Comparison of ENCODE assay signal across 8 cellular contexts in the genomic region with DNA sequence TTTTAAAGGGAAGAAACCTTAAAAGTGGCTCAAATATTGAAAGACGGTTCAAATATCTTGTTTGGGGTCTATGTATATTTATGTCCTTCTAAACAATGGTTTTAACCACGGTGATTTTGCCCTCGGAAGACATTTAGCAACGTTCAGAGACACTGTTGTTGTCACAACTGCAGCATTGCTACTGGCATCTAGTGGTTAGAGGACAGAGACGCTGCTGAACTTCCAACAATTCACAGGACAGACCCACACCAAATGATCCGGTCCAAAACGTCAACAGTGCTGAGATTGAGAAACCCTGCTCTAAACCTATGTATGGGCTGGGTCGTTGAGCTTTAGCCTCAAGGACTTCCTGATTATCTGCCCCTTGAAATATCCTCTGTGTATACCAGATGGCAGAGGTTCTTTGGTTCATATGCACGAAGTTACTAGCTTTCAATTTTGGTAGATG. TPM values are rescaled to one million over a fixed set of nuclear protein-coding genes. Genes with fewer than 3 reads are reported as not detected.
DNase-seq lines count a peak whose midpoint lies in the region; ATAC-seq and TF ChIP-seq lines count a peak whose summit lies in the region.

No MANE protein-coding gene starts in this region.

- no peaks in the 10 kb centered on the region for H3K27me3 ChIP-seq in Loucy (ENCODE audit: insufficient read depth, low read length, poor library complexity, severe bottlenecking)
- no peaks in the 10 kb centered on the region for H3K27me3 ChIP-seq in psoas muscle (ENCODE audit: insufficient read depth in 3 of 3, low read length in 2 of 3)

- no peaks in the 10 kb centered on the region for H3F3A ChIP-seq in Loucy (ENCODE audit: low read depth)

- peak; percentile 64 for TF ChIP-seq CTCF in Loucy (conservative IDR thresholded peaks at IDR 0.05; ENCODE audit: low read length)
- no peak for TF ChIP-seq CTCF in glutamatergic neuron (IDR thresholded peaks at IDR 0.05; ENCODE audit: partially characterized antibody, unreplicated experiment)
- no peak for TF ChIP-seq CTCF in psoas muscle (IDR thresholded peaks at IDR 0.05)

- intact Hi-C loops in activated T-helper 2 cell treated with anti-CD3 and anti-CD28 coated beads, Interferon-gamma antibody, Interleukin-2, Interleukin-4, amounts not matched to agents 10 μg/mL and 5 μg/mL and 100 μg/mL, durations not matched to agents 14 hours and 24 hours and 36 hours (cut with micrococcal nuclease): loop anchor here (1.0 to 5.0 kb wide), 3 partner anchors 28 to 101 kb away; no protein-coding TSS in a partner anchor
- intact Hi-C loops in psoas muscle (cut with DNase I): no loop called here

- peak overlapping the region; percentile 93 for H3K4me3 Mint-ChIP-seq in activated T-helper 2 cell treated with anti-CD3 and anti-CD28 coated beads, Interferon-gamma antibody, Interleukin-2, Interleukin-4, amounts not matched to agents 10 μg/mL and 5 μg/mL and 100 μg/mL, durations not matched to agents 14 hours and 24 hours and 36 hours (ENCODE audit: low read depth)
- peak overlapping the region; percentile 97 for H3K4me3 Mint-ChIP-seq in glutamatergic neuron (ENCODE audit: unreplicated experiment)

- 0 out of 2 replicates have a peak, but pooled peaks cover 4% of the 10 kb centered on the region for H3K36me3 ChIP-seq in Loucy (ENCODE audit: insufficient read depth, low read length)
- peaks cover 11 to 34% of the 10 kb centered on the region in 2 donors for H3K36me3 ChIP-seq in psoas muscle (ENCODE audit: insufficient read depth in 1 of 2, low read depth in 1 of 2)

- H2AFZ ChIP-seq in Loucy (ENCODE audit: low read length): peak overlapping the region; percentile 45; the same call in 1 of the 2 replicates

- ATAC-seq in psoas muscle (no peak), GM19035 (IDR thresholded peaks at IDR 0.05; ENCODE audit: unreplicated experiment) (no peak)

- no peaks in the 10 kb centered on the region for H3K9me2 ChIP-seq in Loucy (replicated peaks; ENCODE audit: low read depth, low read length)

- H3K4me2 ChIP-seq in Loucy (ENCODE audit: low read depth, low read length, poor library complexity, severe bottlenecking): peak overlapping the region; percentile 84

- H3K4me1 Mint-ChIP-seq in activated T-helper 2 cell treated with anti-CD3 and anti-CD28 coated beads, Interferon-gamma antibody, Interleukin-2, Interleukin-4, amounts not matched to agents 10 μg/mL and 5 μg/mL and 100 μg/mL, durations not matched to agents 14 hours and 24 hours and 36 hours (ENCODE audit: low read depth): peaks cover 21% of the 10 kb centered on the region
- peaks cover 18% of the 10 kb centered on the region for H3K4me1 Mint-ChIP-seq in glutamatergic neuron (ENCODE audit: low read depth, unreplicated experiment)

- WGBS in psoas muscle, 3 donors: 2 to 6% (median 3%) methylated on average over 9 of the region's 9 CpGs

- H3K27me3 Mint-ChIP-seq in activated T-helper 2 cell treated with anti-CD3 and anti-CD28 coated beads, Interferon-gamma antibody, Interleukin-2, Interleukin-4, amounts not matched to agents 10 μg/mL and 5 μg/mL and 100 μg/mL, durations not matched to agents 14 hours and 24 hours and 36 hours (ENCODE audit: low read depth): no peaks in the 10 kb centered on the region
- peaks cover 5% of the 10 kb centered on the region for H3K27me3 Mint-ChIP-seq in glutamatergic neuron (ENCODE audit: unreplicated experiment)

- H3K4me3 ChIP-seq in Loucy (ENCODE audit: low read length, poor library complexity, severe bottlenecking): peak overlapping the region; percentile 75
- peak overlapping the region; percentile 97 for H3K4me3 ChIP-seq in psoas muscle

- H3K79me2 ChIP-seq in Loucy (ENCODE audit: insufficient read depth, low read length): peaks cover 6% of the 10 kb centered on the region; the same call in 1 of the 2 replicates

- H3K9ac ChIP-seq in Loucy (ENCODE audit: low read depth, low read length, poor library complexity, severe bottlenecking): peak overlapping the region; percentile 75

- H3K9me3 Mint-ChIP-seq in activated T-helper 2 cell treated with anti-CD3 and anti-CD28 coated beads, Interferon-gamma antibody, Interleukin-2, Interleukin-4, amounts not matched to agents 10 μg/mL and 5 μg/mL and 100 μg/mL, durations not matched to agents 14 hours and 24 hours and 36 hours: no peaks in the 10 kb centered on the region
- H3K9me3 Mint-ChIP-seq in glutamatergic neuron (ENCODE audit: unreplicated experiment): peaks cover 7% of the 10 kb centered on the region

- no peaks in the 10 kb centered on the region for H4K20me1 ChIP-seq in Loucy (ENCODE audit: insufficient read depth, low read length, poor library complexity, severe bottlenecking)

- H3K9me3 ChIP-seq in Loucy (ENCODE audit: insufficient read depth, low read depth, low read length) (no peaks in the 10 kb centered on the region), psoas muscle (no peaks in the 10 kb centered on the region)

- peak; percentile 14 for DNase-seq in stimulated activated CD4-positive, alpha-beta T cell treated with anti-CD3 and anti-CD28 coated beads, Interleukin-15, amount 100 ng/mL, for 24 hours
- no peak for DNase-seq in stimulated activated CD4-positive, alpha-beta T cell treated with anti-CD3 and anti-CD28 coated beads, Interleukin-1b, Interleukin-23, amount 100 ng/mL, for 48 hours
- no peak for DNase-seq in activated T-helper 2 cell treated with anti-CD3 and anti-CD28 coated beads, Interferon-gamma antibody, Interleukin-2, Interleukin-4, amounts not matched to agents 10 μg/mL and 5 μg/mL and 100 μg/mL, durations not matched to agents 14 hours and 24 hours and 36 hours (ENCODE audit: low spot score)
- no peak for DNase-seq in glutamatergic neuron
- no peak for DNase-seq in psoas muscle
- no peak for DNase-seq in SK-N-DZ (ENCODE audit: low spot score)

- no peak overlapping the region for H3K27ac ChIP-seq in psoas muscle

- H3K4me1 ChIP-seq in Loucy (ENCODE audit: insufficient read depth, low read length, poor library complexity, severe bottlenecking) (peaks cover 15% of the 10 kb centered on the region), psoas muscle (peaks cover 22% of the 10 kb centered on the region)

- H3K36me3 Mint-ChIP-seq in activated T-helper 2 cell treated with anti-CD3 and anti-CD28 coated beads, Interferon-gamma antibody, Interleukin-2, Interleukin-4, amounts not matched to agents 10 μg/mL and 5 μg/mL and 100 μg/mL, durations not matched to agents 14 hours and 24 hours and 36 hours (ENCODE audit: low read depth): peaks cover 14% of the 10 kb centered on the region
- H3K36me3 Mint-ChIP-seq in glutamatergic neuron (ENCODE audit: unreplicated experiment): peaks cover 5% of the 10 kb centered on the region

- H3K27ac Mint-ChIP-seq in activated T-helper 2 cell treated with anti-CD3 and anti-CD28 coated beads, Interferon-gamma antibody, Interleukin-2, Interleukin-4, amounts not matched to agents 10 μg/mL and 5 μg/mL and 100 μg/mL, durations not matched to agents 14 hours and 24 hours and 36 hours: peak overlapping the region; percentile 49
- peak overlapping the region; percentile 15 for H3K27ac Mint-ChIP-seq in glutamatergic neuron (ENCODE audit: unreplicated experiment)

RNA-seq across cellular contexts. Expression of gene ANGEL1, which starts 1.7 kb away (rescaled TPM):
- total RNA-seq in activated T-helper 2 cell treated with anti-CD3 and anti-CD28 coated beads, Interferon-gamma antibody, Interleukin-2, Interleukin-4, amounts not matched to agents 10 μg/mL and 5 μg/mL and 100 μg/mL, durations not matched to agents 14 hours and 24 hours and 36 hours: 15.0 and 15.9 TPM in 2 replicates
- total RNA-seq in glutamatergic neuron (ENCODE audit: unreplicated experiment) (13.6 TPM), psoas muscle (10 to 100 TPM in 3 of 4 donors, 1 to 10 TPM in 1; 8.5 to 14.1 (median 10.9) TPM)
- 10 to 100 TPM in 1 of 3 donors, 1 to 10 TPM in 2; 4.5 to 12.2 (median 5.9) TPM for polyA plus RNA-seq in psoas muscle
- polyA plus RNA-seq in SK-N-DZ (2014; cell fraction: cytosol; rRNA removed): 8.8 and 9.6 TPM in 2 replicates
- 12.2 and 18.5 TPM in 2 replicates for polyA plus RNA-seq in SK-N-DZ (2014; cell fraction: nucleus; rRNA removed)

RNA-seq across cellular contexts. Expression of gene LRRC74A, which starts 15.2 kb away (rescaled TPM):
- total RNA-seq in activated T-helper 2 cell treated with anti-CD3 and anti-CD28 coated beads, Interferon-gamma antibody, Interleukin-2, Interleukin-4, amounts not matched to agents 10 μg/mL and 5 μg/mL and 100 μg/mL, durations not matched to agents 14 hours and 24 hours and 36 hours: not detected in 2 replicates
- total RNA-seq in glutamatergic neuron (ENCODE audit: unreplicated experiment) (not detected), psoas muscle (not detected)
- polyA plus RNA-seq in psoas muscle: not detected
- polyA plus RNA-seq in SK-N-DZ (2014; cell fraction: cytosol; rRNA removed): not detected in 2 replicates
- not detected in 2 replicates for polyA plus RNA-seq in SK-N-DZ (2014; cell fraction: nucleus; rRNA removed)

RNA-seq across cellular contexts. Expression of gene VASH1, which starts 49.7 kb away (rescaled TPM):
- 12.4 and 12.9 TPM in 2 replicates for total RNA-seq in activated T-helper 2 cell treated with anti-CD3 and anti-CD28 coated beads, Interferon-gamma antibody, Interleukin-2, Interleukin-4, amounts not matched to agents 10 μg/mL and 5 μg/mL and 100 μg/mL, durations not matched to agents 14 hours and 24 hours and 36 hours
- total RNA-seq in glutamatergic neuron (ENCODE audit: unreplicated experiment) (149 TPM), psoas muscle (1 to 10 TPM; 3.9 to 8.2 (median 5.6) TPM)
- 1 to 10 TPM; 1.7 to 4.0 (median 2.9) TPM for polyA plus RNA-seq in psoas muscle
- polyA plus RNA-seq in SK-N-DZ (2014; cell fraction: cytosol; rRNA removed): 8.7 and 12.1 TPM in 2 replicates
- polyA plus RNA-seq in SK-N-DZ (2014; cell fraction: nucleus; rRNA removed): 22.1 and 37.9 TPM in 2 replicates

Comparison
In these comparisons a context has a peak if more than half of its experiments do, and no peak if none do; other contexts are left out.
1. RNA of gene VASH1, which starts 49.7 kb away (total RNA-seq): 149 TPM in glutamatergic neuron (single experiment); 12.4 to 12.9 TPM in activated T-helper 2 cell treated with anti-CD3 and anti-CD28 coated beads, Interferon-gamma antibody, Interleukin-2, Interleukin-4, amounts not matched to agents 10 μg/mL and 5 μg/mL and 100 μg/mL, durations not matched to agents 14 hours and 24 hours and 36 hours and 3.9 to 8.2 TPM in psoas muscle; every median in the first group is over 10 times any median in the second.